8 cellular contexts compared by ENCODE assay signal in genomic region chr5:98796197-98796972, GRCh38. TPM values are rescaled to one million over a fixed set of nuclear protein-coding genes. Genes with fewer than 3 reads are reported as not detected.
A peak's percentile ranks its signal among the peaks of the same experiment; 100 is the strongest.
DNase-seq lines count a peak whose midpoint lies in the region; ATAC-seq and TF ChIP-seq lines count a peak whose summit lies in the region.

No MANE protein-coding gene starts in this region.

- TF ChIP-seq CTCF in cardiac fibroblast (IDR thresholded peaks at IDR 0.05; ENCODE audit: low read depth, low read length): peak; percentile 81

- no peak overlapping the region for H3K4me3 ChIP-seq in cardiac fibroblast (replicated peaks in 1 of 2; ENCODE audit: low read depth in 2 of 2, low read length in 2 of 2)

- ATAC-seq in GM21423 (IDR thresholded peaks at IDR 0.05; ENCODE audit: unreplicated experiment): peak; percentile 83

- peak; percentile 5 for DNase-seq in NCI-H2107 treated with DMSO at 0.1 percent for 48 hours (lab: John Stamatoyannopoulos, UW; ENCODE audit: unreplicated experiment)
- DNase-seq in NCI-H2107 (lab: John Stamatoyannopoulos, UW): no peak
- peak; percentile 59 for DNase-seq in HT1080 (ENCODE audit: low read depth)
- peak; percentile 64 for DNase-seq in SW480 (ENCODE audit: low spot score)
- peak; percentile 69 to 79 for DNase-seq in cardiac fibroblast (ENCODE audit: low read depth in 2 of 2)
- DNase-seq in left kidney (ENCODE audit: low read depth, low spot score): peak; percentile 85
- peak; percentile 56 for DNase-seq in stimulated activated CD8-positive, alpha-beta memory T cell treated with anti-CD3 and anti-CD28 coated beads, Interleukin-4, amount 100 ng/mL, for 48 hours

RNA-seq across cellular contexts. Expression of gene RGMB, which starts 22.9 kb away (rescaled TPM):
- 22.9 and 31.4 TPM in 2 replicates for total RNA-seq in HT1080 (2014; rRNA removed; shearing (Covaris generic))
- polyA plus RNA-seq in HT1080 (2015; cell fraction: cytosol; rRNA removed): 47.9 and 57.0 TPM in 2 replicates
- polyA plus RNA-seq in HT1080 (2015; cell fraction: nucleus; rRNA removed): 72.2 and 79.7 TPM in 2 replicates
